In the genomic region with DNA sequence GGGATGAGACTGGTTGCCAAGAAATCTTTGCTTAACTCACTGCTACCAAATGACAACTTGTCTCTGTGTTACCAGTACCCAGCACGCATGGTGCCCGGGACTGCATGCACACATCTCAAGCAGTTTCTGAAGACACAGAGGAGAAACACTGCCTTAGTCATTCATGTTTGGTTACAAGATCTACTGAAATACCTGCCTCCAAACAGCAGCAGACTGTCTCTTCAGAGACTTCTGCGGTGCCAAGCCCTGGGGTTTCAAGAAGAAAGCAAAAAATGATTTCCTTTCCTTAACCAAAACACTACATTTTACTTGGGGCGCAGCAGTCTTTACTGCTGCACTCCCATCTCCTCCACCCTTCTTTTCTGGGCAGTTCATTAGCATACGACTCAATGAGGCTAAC, we compare ENCODE assay signal across 11 cellular contexts. TPM values are rescaled to one million over a fixed set of nuclear protein-coding genes. Genes with fewer than 3 reads are reported as not detected.
DNase-seq lines count a peak whose midpoint lies in the region; ATAC-seq and TF ChIP-seq lines count a peak whose summit lies in the region.
"Had no signal": no experiment of that assay in that cellular context is flagged by ENCODE, and none has a peak within 500 bp of the region (broad histone marks: within the 10 kb centered on the region; RNA-seq: fewer than 3 reads in every experiment).

No MANE protein-coding gene starts in this region.

- peaks cover 76 to 91% (median 87%) of the 10 kb centered on the region in 11 experiments for H4K20me1 ChIP-seq in BLaER1 treated with 17β-estradiol and CSF1 and Interleukin-3, amounts not matched to agents 10 nM and 100 nM

- H3K4me3 ChIP-seq in BLaER1 treated with 17β-estradiol and CSF1 and Interleukin-3, amounts not matched to agents 10 nM and 100 nM, result peak overlapping the region in 3 of 10 experiments; percentile 81 to 89 (median 88); a peak in 3 of 20 replicates
- peak overlapping the region in 2 of 3 donors; percentile 23 to 78 for H3K4me3 ChIP-seq in breast epithelium

- intact Hi-C loops in breast epithelium (cut with DNase I; ENCODE audit: low total_unique reads), result no loop called here

- H3K27ac ChIP-seq in BLaER1 treated with 17β-estradiol and CSF1 and Interleukin-3, amounts not matched to agents 10 nM and 100 nM, result peak overlapping the region in 4 of 11 experiments; percentile 18 to 93 (median 72); a peak in 2 of 22 replicates
- peak overlapping the region; percentile 56 to 97 for H3K27ac ChIP-seq in breast epithelium
- H3K27ac ChIP-seq: thoracic aorta had no signal

- no peak for TF ChIP-seq CTCF in breast epithelium (IDR thresholded peaks at IDR 0.05)
- TF ChIP-seq CTCF in nephron (IDR thresholded peaks at IDR 0.05; ENCODE audit: unreplicated experiment in 3 of 3), result no peak

- peak; percentile 18 for DNase-seq in T follicular helper cell (ENCODE audit: low read depth)
- no peak for DNase-seq in breast epithelium (ENCODE audit: low spot score in 2 of 2)
- no peak for DNase-seq in NOMO-1 treated with DMSO at 0.1 percent for 48 hours (lab: John Stamatoyannopoulos, UW; ENCODE audit: unreplicated experiment)
- no peak for DNase-seq in NOMO-1 treated with dmso at 0.1 percent for 144 hours (lab: John Stamatoyannopoulos, UW; ENCODE audit: unreplicated experiment)
- DNase-seq in NCI-H524 (lab: John Stamatoyannopoulos, UW), result no peak
- DNase-seq: amygdala, NCI-H446 treated with DMSO at 0.1 percent for 48 hours had no signal

- ATAC-seq in GM18511 (IDR thresholded peaks at IDR 0.05; ENCODE audit: unreplicated experiment), result no peak

- H3K36me3 ChIP-seq in BLaER1 treated with 17β-estradiol and CSF1 and Interleukin-3, amounts not matched to agents 10 nM and 100 nM, result peaks cover 12 to 61% (median 46%) of the 10 kb centered on the region in 11 experiments; a peak in 21 of 22 replicates
- H3K36me3 ChIP-seq in breast epithelium, result no peaks in the 10 kb centered on the region
- H3K36me3 ChIP-seq: thoracic aorta had no signal

- no peaks in the 10 kb centered on the region for H3K9me3 Mint-ChIP-seq in nephron

- H3K36me3 Mint-ChIP-seq in nephron (ENCODE audit: low read depth), result peaks cover 16% of the 10 kb centered on the region

- H3K4me1 ChIP-seq in BLaER1 treated with 17β-estradiol and CSF1 and Interleukin-3, amounts not matched to agents 10 nM and 100 nM, result peaks cover 25 to 44% (median 32%) of the 10 kb centered on the region in 10 experiments
- H3K4me1 ChIP-seq in breast epithelium, result peaks cover 0 to 10% of the 10 kb centered on the region in 2 donors

- H3K4me2 ChIP-seq in BLaER1 treated with 17β-estradiol and CSF1 and Interleukin-3, amounts not matched to agents 10 nM and 100 nM, result peak overlapping the region; percentile 77 to 96 (median 88)

- no peaks in the 10 kb centered on the region for H3K27me3 ChIP-seq in BLaER1 treated with 17β-estradiol and CSF1 and Interleukin-3, amounts not matched to agents 10 nM and 100 nM
- H3K27me3 ChIP-seq in breast epithelium, result no peaks in the 10 kb centered on the region

- H3K4me3 Mint-ChIP-seq in nephron, result peak overlapping the region in 2 of 3 experiments; percentile 17 to 20

- H3K4me1 Mint-ChIP-seq in nephron, result peaks cover 27% of the 10 kb centered on the region

- H3K27ac Mint-ChIP-seq in nephron, result peak overlapping the region; percentile 19 to 89 (median 40)

- H3K9ac ChIP-seq in BLaER1 treated with 17β-estradiol and CSF1 and Interleukin-3, amounts not matched to agents 10 nM and 100 nM, result peak overlapping the region in 9 of 11 experiments; percentile 8 to 97 (median 94); a peak in 8 of 22 replicates

- H3K27me3 Mint-ChIP-seq in nephron (ENCODE audit: low read depth), result no peaks in the 10 kb centered on the region

- H3K9me3 ChIP-seq in BLaER1 treated with 17β-estradiol and CSF1 and Interleukin-3, amounts not matched to agents 10 nM and 100 nM (replicated peaks in 1 of 11), result no peaks in the 10 kb centered on the region
- H3K9me3 ChIP-seq in breast epithelium, result no peaks in the 10 kb centered on the region
- H3K9me3 ChIP-seq: thoracic aorta had no signal

- no peak for TF ChIP-seq POLR2A in breast epithelium (IDR thresholded peaks at IDR 0.05)

RNA-seq across cellular contexts. Expression of gene NAP1L4, which starts 4.2 kb away (rescaled TPM):
- total RNA-seq in breast epithelium, result 100 to 1,000 TPM in 1 of 3 donors, 10 to 100 TPM in 2; 87.1 to 167 (median 98.3) TPM

RNA-seq across cellular contexts. Expression of gene PHLDA2, which starts 58.7 kb away (rescaled TPM):
- total RNA-seq in breast epithelium, result 1 to 10 TPM in 2 of 3 donors, not detected in 1; 2.0 to 2.3 TPM
